ENCODE assay signal across 16 cellular contexts in the genomic region with DNA sequence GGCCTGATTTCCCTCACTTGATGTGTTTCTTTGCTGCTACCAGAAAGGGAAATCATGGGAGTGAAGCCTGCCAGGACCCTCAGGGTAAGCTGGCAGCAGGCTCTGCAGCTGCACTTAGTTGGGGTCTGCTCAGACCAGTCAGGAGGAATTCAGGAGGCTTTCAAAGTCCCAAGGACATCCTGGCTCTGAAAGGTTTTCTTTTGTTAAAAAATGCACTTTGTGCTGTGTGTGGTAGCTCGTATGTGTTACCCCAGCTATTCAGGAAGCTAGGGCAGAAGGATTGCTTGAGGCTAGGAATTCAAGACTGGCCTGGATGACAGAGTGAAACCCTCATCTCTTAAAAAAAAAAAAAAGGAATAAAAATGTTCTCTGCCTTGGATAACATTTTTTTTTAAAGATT.
DNase-seq lines count a peak whose midpoint lies in the region; ATAC-seq and TF ChIP-seq lines count a peak whose summit lies in the region.
"Had no signal": no experiment of that assay in that cellular context is flagged by ENCODE, and none has a peak within 500 bp of the region (broad histone marks: within the 10 kb centered on the region; RNA-seq: fewer than 3 reads in every experiment).

No MANE protein-coding gene starts in this region.

- H4K12ac ChIP-seq in trophoblast cell (ENCODE audit: low read depth, low read length), result no peak overlapping the region

- no peak for TF ChIP-seq CTCF in endodermal cell (conservative IDR thresholded peaks at IDR 0.05)

- H3K4me3 ChIP-seq in endodermal cell (ENCODE audit: low read length), result no peak overlapping the region
- H3K4me3 ChIP-seq in trophoblast cell (ENCODE audit: low read depth, low read length), result no peak overlapping the region
- H3K4me3 ChIP-seq: BLaER1 treated with 17β-estradiol and CSF1 and Interleukin-3, amounts not matched to agents 10 nM and 100 nM; GM12878; HAP-1 had no signal

- no peak overlapping the region for H3K14ac ChIP-seq in trophoblast cell (ENCODE audit: low read length)

- H3K36me3 Mint-ChIP-seq in activated CD4-positive, alpha-beta T cell treated with anti-CD3 and anti-CD28 coated beads, Interleukin-2, amount 10 ng/mL, durations not matched to agents 24 days and 14 days (ENCODE audit: low read depth), result no peaks in the 10 kb centered on the region
- no peaks in the 10 kb centered on the region for H3K36me3 Mint-ChIP-seq in endodermal cell (ENCODE audit: low read depth)
- H3K36me3 Mint-ChIP-seq: CD8-positive, alpha-beta T cell had no signal

- peak; percentile 34 for DNase-seq in activated CD4-positive, alpha-beta T cell treated with anti-CD3 and anti-CD28 coated beads, Interleukin-2, amount 10 ng/mL, durations not matched to agents 24 days and 14 days
- DNase-seq in activated CD4-positive, alpha-beta T cell treated with anti-CD3 and anti-CD28 coated beads, Interleukin-2, amount 50 U/mL, for 4 hours, result no peak
- DNase-seq in endodermal cell (no peak), islet precursor cell (peak; percentile 85), trophoblast cell (no peak), amygdala (lab: John Stamatoyannopoulos, UW) (no peak), Right ventricle myocardium superior (no peak)
- DNase-seq in activated CD8-positive, alpha-beta memory T cell treated with anti-CD3 and anti-CD28 coated beads for 24 hours, result no peak
- DNase-seq: 8988T; Calu3; CD8-positive, alpha-beta T cell; DMS79 treated with DMSO at 0.1 percent for 48 hours had no signal

- H3K4ac ChIP-seq in trophoblast cell (ENCODE audit: low read depth, low read length), result no peak overlapping the region

- no peaks in the 10 kb centered on the region for H3K79me2 ChIP-seq in trophoblast cell (ENCODE audit: control insufficient read depth, insufficient read depth, low read length, poor library complexity)

- H3K4me3 Mint-ChIP-seq in activated CD4-positive, alpha-beta T cell treated with anti-CD3 and anti-CD28 coated beads, Interleukin-2, amount 10 ng/mL, durations not matched to agents 24 days and 14 days, result no peak overlapping the region
- H3K4me3 Mint-ChIP-seq in endodermal cell, result no peak overlapping the region
- H3K4me3 Mint-ChIP-seq: CD8-positive, alpha-beta T cell had no signal

- H3K9ac ChIP-seq in endodermal cell (ENCODE audit: extremely low read depth, low read length, poor library complexity, severe bottlenecking), result no peak overlapping the region
- no peak overlapping the region for H3K9ac ChIP-seq in trophoblast cell (ENCODE audit: low read length)
- H3K9ac ChIP-seq: BLaER1 treated with 17β-estradiol and CSF1 and Interleukin-3, amounts not matched to agents 10 nM and 100 nM had no signal

- H3K36me3 ChIP-seq in endodermal cell (ENCODE audit: control insufficient read depth, insufficient read depth, low read length) (no peaks in the 10 kb centered on the region), trophoblast cell (ENCODE audit: control insufficient read depth in 1 of 2, insufficient read depth in 2 of 2, low read length in 2 of 2) (no peaks in the 10 kb centered on the region)
- H3K36me3 ChIP-seq: BLaER1 treated with 17β-estradiol and CSF1 and Interleukin-3, amounts not matched to agents 10 nM and 100 nM; HAP-1 had no signal

- H3K27me3 ChIP-seq in endodermal cell (ENCODE audit: control insufficient read depth, insufficient read depth, low read length, poor library complexity, severe bottlenecking), result peaks cover 4% of the 10 kb centered on the region
- no peaks in the 10 kb centered on the region for H3K27me3 ChIP-seq in trophoblast cell (ENCODE audit: insufficient read depth, low read length)
- H3K27me3 ChIP-seq: BLaER1 treated with 17β-estradiol and CSF1 and Interleukin-3, amounts not matched to agents 10 nM and 100 nM had no signal

- H3K23ac ChIP-seq in trophoblast cell (ENCODE audit: low read length), result no peak overlapping the region

- H3K27ac ChIP-seq in endodermal cell (ENCODE audit: low read depth, low read length) (no peak overlapping the region), trophoblast cell (ENCODE audit: low read depth, low read length) (peak overlapping the region; percentile 73)
- H3K27ac ChIP-seq: BLaER1 treated with 17β-estradiol and CSF1 and Interleukin-3, amounts not matched to agents 10 nM and 100 nM; HL-60 had no signal

- H2AK5ac ChIP-seq in trophoblast cell (ENCODE audit: low read length), result no peak overlapping the region

- intact Hi-C loops in activated CD4-positive, alpha-beta T cell treated with anti-CD3 and anti-CD28 coated beads, Interleukin-2, amount 10 ng/mL, durations not matched to agents 24 days and 14 days (cut with micrococcal nuclease), result no loop called here
- intact Hi-C loops in Right ventricle myocardium superior (cut with DNase I), result no loop called here

- no peak for ATAC-seq in Right ventricle myocardium superior (ENCODE audit: poor library complexity)
- ATAC-seq: CD8-positive, alpha-beta T cell; GM12878 had no signal

- peaks cover 3% of the 10 kb centered on the region for H3K27me3 Mint-ChIP-seq in activated CD4-positive, alpha-beta T cell treated with anti-CD3 and anti-CD28 coated beads, Interleukin-2, amount 10 ng/mL, durations not matched to agents 24 days and 14 days
- peaks cover 2% of the 10 kb centered on the region for H3K27me3 Mint-ChIP-seq in endodermal cell (ENCODE audit: insufficient read depth)

- H4K8ac ChIP-seq in trophoblast cell (ENCODE audit: low read depth, low read length), result no peak overlapping the region

- H3K18ac ChIP-seq in trophoblast cell (ENCODE audit: low read length), result no peak overlapping the region

- H3K4me1 Mint-ChIP-seq in activated CD4-positive, alpha-beta T cell treated with anti-CD3 and anti-CD28 coated beads, Interleukin-2, amount 10 ng/mL, durations not matched to agents 24 days and 14 days, result no peaks in the 10 kb centered on the region
- H3K4me1 Mint-ChIP-seq in endodermal cell, result peaks cover 21% of the 10 kb centered on the region

- no peaks in the 10 kb centered on the region for H3K9me3 Mint-ChIP-seq in activated CD4-positive, alpha-beta T cell treated with anti-CD3 and anti-CD28 coated beads, Interleukin-2, amount 10 ng/mL, durations not matched to agents 24 days and 14 days
- H3K9me3 Mint-ChIP-seq in endodermal cell, result no peaks in the 10 kb centered on the region
- H3K9me3 Mint-ChIP-seq: CD8-positive, alpha-beta T cell had no signal

- H3K4me1 ChIP-seq in endodermal cell (ENCODE audit: control insufficient read depth, insufficient read depth, low read length) (peaks cover 9% of the 10 kb centered on the region), trophoblast cell (ENCODE audit: control insufficient read depth in 1 of 2, insufficient read depth in 2 of 2, low read length in 2 of 2) (peaks cover 3 to 4% of the 10 kb centered on the region in 2 experiments)
- H3K4me1 ChIP-seq: HAP-1 had no signal

- H2BK12ac ChIP-seq in trophoblast cell (ENCODE audit: low read length), result no peak overlapping the region

- H2BK120ac ChIP-seq in trophoblast cell (ENCODE audit: insufficient read depth, low read length, poor library complexity), result no peak overlapping the region

- no peak overlapping the region for H3K4me2 ChIP-seq in trophoblast cell (ENCODE audit: low read length)
- H3K4me2 ChIP-seq: BLaER1 treated with 17β-estradiol and CSF1 and Interleukin-3, amounts not matched to agents 10 nM and 100 nM had no signal

- H2AFZ ChIP-seq in trophoblast cell (ENCODE audit: insufficient read depth, low read length, poor library complexity), result no peak overlapping the region

- H3K9me3 ChIP-seq in endodermal cell (ENCODE audit: control insufficient read depth, low read length) (no peaks in the 10 kb centered on the region), trophoblast cell (ENCODE audit: insufficient read depth, low read depth, low read length) (no peaks in the 10 kb centered on the region)
- H3K9me3 ChIP-seq: BLaER1 treated with 17β-estradiol and CSF1 and Interleukin-3, amounts not matched to agents 10 nM and 100 nM; HAP-1 had no signal

- H4K91ac ChIP-seq in trophoblast cell (ENCODE audit: low read depth, low read length), result no peak overlapping the region

- peaks cover 7% of the 10 kb centered on the region for H3K79me1 ChIP-seq in trophoblast cell (ENCODE audit: low read length)

- no peak overlapping the region for H2BK5ac ChIP-seq in trophoblast cell (ENCODE audit: low read depth, low read length, poor library complexity)

- H3K27ac Mint-ChIP-seq in activated CD4-positive, alpha-beta T cell treated with anti-CD3 and anti-CD28 coated beads, Interleukin-2, amount 10 ng/mL, durations not matched to agents 24 days and 14 days, result no peak overlapping the region
- H3K27ac Mint-ChIP-seq in endodermal cell, result peak overlapping the region; percentile 44
- H3K27ac Mint-ChIP-seq: CD8-positive, alpha-beta T cell had no signal

- 33 to 72% methylated on average over 1 of the region's 1 CpG for WGBS in endodermal cell (ENCODE audit: insufficient coverage in 1 of 2, insufficient read length in 1 of 2), 2 experiments
- WGBS in trophoblast cell (ENCODE audit: extremely low coverage, insufficient coverage, insufficient read length), result no CpG with 5 or more reads among the region's 1 CpG

Comparison
In these comparisons a context has a peak if more than half of its experiments do, and no peak if none do; other contexts are left out.
1. DNase-seq: peak in activated CD4-positive, alpha-beta T cell treated with anti-CD3 and anti-CD28 coated beads, Interleukin-2, amount 10 ng/mL, durations not matched to agents 24 days and 14 days (single experiment) and islet precursor cell (single experiment); none in activated CD4-positive, alpha-beta T cell treated with anti-CD3 and anti-CD28 coated beads, Interleukin-2, amount 50 U/mL, for 4 hours (0 of 2), endodermal cell (single experiment), trophoblast cell (0 of 2), amygdala (0 of 56), activated CD8-positive, alpha-beta memory T cell treated with anti-CD3 and anti-CD28 coated beads for 24 hours (single experiment) and Right ventricle myocardium superior (single experiment).